Comparison of ENCODE assay signal across 8 cellular contexts in the genomic region with DNA sequence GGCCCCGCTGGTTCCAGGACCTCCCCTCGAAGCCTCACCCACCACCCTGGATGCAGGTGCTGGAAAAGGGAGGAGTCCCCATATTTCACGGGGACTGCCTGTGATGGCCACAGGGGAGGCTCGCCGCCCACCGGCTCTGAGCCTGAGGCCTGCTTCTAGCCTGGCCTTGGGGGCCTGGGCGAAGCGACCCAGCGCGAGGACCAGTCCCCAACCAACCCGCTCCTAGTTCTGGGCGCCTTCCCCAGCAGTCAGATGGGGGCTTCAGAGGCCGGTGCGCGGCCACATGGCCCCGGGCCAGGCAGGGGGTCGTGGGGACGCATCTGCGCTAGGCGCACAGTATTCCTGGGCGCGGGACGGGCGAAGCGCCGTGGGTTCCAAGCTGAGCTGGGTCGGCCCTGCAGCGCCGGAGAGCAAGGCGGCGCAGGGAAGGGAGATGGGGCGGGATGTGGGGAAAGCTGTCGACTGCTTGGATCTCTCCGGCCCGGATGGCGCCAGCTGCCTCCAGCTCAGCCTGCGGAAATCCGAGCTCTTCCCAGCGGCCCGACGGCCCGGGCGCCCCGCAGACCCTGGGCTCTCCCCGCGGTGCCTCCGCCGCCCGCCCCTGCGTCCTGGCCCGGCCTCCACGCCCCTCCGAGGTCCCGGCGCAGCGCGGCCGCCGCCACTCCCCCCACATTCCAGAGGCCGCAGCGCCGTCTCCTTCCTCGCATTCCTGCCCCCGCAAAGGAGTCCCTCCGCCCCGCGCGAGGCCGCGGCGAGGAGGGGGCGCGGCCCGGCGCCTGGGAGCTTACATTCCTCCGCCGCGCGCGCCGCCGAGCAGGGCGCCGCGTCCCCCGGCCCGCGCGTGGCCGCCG. TPM values are rescaled to one million over a fixed set of nuclear protein-coding genes. Genes with fewer than 3 reads are reported as not detected.
DNase-seq lines count a peak whose midpoint lies in the region; ATAC-seq and TF ChIP-seq lines count a peak whose summit lies in the region.

A gene (plus strand): TSS at position 788 of the 851 bp plus-strand sequence. CDS start 217 bp downstream, outside the sequence.

- H3K9ac ChIP-seq in iPS-15b (ENCODE audit: low read depth, low read length) (peak within 1 kb of the TSS; percentile 65), skeletal muscle satellite cell (ENCODE audit: low read depth, low read length) (peak within 1 kb of the TSS; percentile 92)

- no peaks in the 10 kb centered on the region for H3K36me3 ChIP-seq in brain microvascular endothelial cell (replicated peaks)
- H3K36me3 ChIP-seq in iPS-15b (ENCODE audit: control insufficient read depth, insufficient read depth, low read length), result no peaks in the 10 kb centered on the region
- H3K36me3 ChIP-seq in skeletal muscle satellite cell (ENCODE audit: insufficient read depth, low read length), result no peaks in the 10 kb centered on the region

- H3K27ac ChIP-seq in brain microvascular endothelial cell, result no peak within 1 kb of the TSS

- CTCF ChIA-PET in activated CD4-positive, alpha-beta T cell treated with anti-CD3 and anti-CD28 coated beads for 36 hours (lab: Charles Lee), result interaction anchor here (0.5 to 1.4 kb wide), 2 partner anchors 8 to 18 kb away, joined by 3 to 5 read pairs; no protein-coding TSS in a partner anchor

- TF ChIP-seq CTCF in brain microvascular endothelial cell (IDR thresholded peaks at IDR 0.05; ENCODE audit: low read depth, low read length, missing control alignments), result no peak

- no peaks in the 10 kb centered on the region for H3K9me3 Mint-ChIP-seq in T-helper 2 cell treated with Interferon-gamma antibody and Interleukin-4, amounts not matched to agents 5 μg/mL and 100 μg/mL, for 36 hours
- no peaks in the 10 kb centered on the region for H3K9me3 Mint-ChIP-seq in activated CD4-positive, alpha-beta T cell treated with anti-CD3 and anti-CD28 coated beads for 36 hours (ENCODE audit: low read depth)

- POLR2A ChIA-PET in activated CD4-positive, alpha-beta T cell treated with anti-CD3 and anti-CD28 coated beads for 36 hours (lab: Charles Lee), result no interaction called here

- peak within 1 kb of the TSS; percentile 99 for H3K4me2 ChIP-seq in skeletal muscle satellite cell (ENCODE audit: low read length)

- H3K27ac Mint-ChIP-seq in T-helper 2 cell treated with Interferon-gamma antibody and Interleukin-4, amounts not matched to agents 5 μg/mL and 100 μg/mL, for 36 hours, result no peak within 1 kb of the TSS
- H3K27ac Mint-ChIP-seq in activated CD4-positive, alpha-beta T cell treated with anti-CD3 and anti-CD28 coated beads for 36 hours, result no peak within 1 kb of the TSS

- peaks cover 47% of the 10 kb centered on the region for H3K27me3 Mint-ChIP-seq in T-helper 2 cell treated with Interferon-gamma antibody and Interleukin-4, amounts not matched to agents 5 μg/mL and 100 μg/mL, for 36 hours (ENCODE audit: low read depth)
- H3K27me3 Mint-ChIP-seq in activated CD4-positive, alpha-beta T cell treated with anti-CD3 and anti-CD28 coated beads for 36 hours, result peaks cover 38% of the 10 kb centered on the region

- no peaks in the 10 kb centered on the region for H3K36me3 Mint-ChIP-seq in T-helper 2 cell treated with Interferon-gamma antibody and Interleukin-4, amounts not matched to agents 5 μg/mL and 100 μg/mL, for 36 hours (ENCODE audit: low read depth)
- no peaks in the 10 kb centered on the region for H3K36me3 Mint-ChIP-seq in activated CD4-positive, alpha-beta T cell treated with anti-CD3 and anti-CD28 coated beads for 36 hours (ENCODE audit: low read depth)

- H3K4me3 ChIP-seq in brain microvascular endothelial cell (ENCODE audit: low read depth, low read length) (peak within 1 kb of the TSS; percentile 66), iPS-15b (ENCODE audit: low read depth, low read length) (peak within 1 kb of the TSS; percentile 77), skeletal muscle satellite cell (ENCODE audit: low read length) (peak within 1 kb of the TSS; percentile 91)

- H3K4me1 ChIP-seq in iPS-15b (ENCODE audit: control insufficient read depth, insufficient read depth, low read length) (peaks cover 4% of the 10 kb centered on the region), skeletal muscle satellite cell (ENCODE audit: control insufficient read depth, insufficient read depth, low read length) (peaks cover 12% of the 10 kb centered on the region)

- DNase-seq in T-helper 2 cell treated with Interferon-gamma antibody and Interleukin-4, amounts not matched to agents 5 μg/mL and 100 μg/mL, for 36 hours (ENCODE audit: low spot score), result no peak
- DNase-seq in T-helper 2 cell (no peak), brain microvascular endothelial cell (peak; percentile 64), NCI-H345 (lab: John Stamatoyannopoulos, UW) (no peak)
- no peak for DNase-seq in activated CD4-positive, alpha-beta T cell treated with anti-CD3 and anti-CD28 coated beads for 36 hours

- H3K27me3 ChIP-seq in brain microvascular endothelial cell (replicated peaks), result no peaks in the 10 kb centered on the region
- peaks cover 27% of the 10 kb centered on the region for H3K27me3 ChIP-seq in iPS-15b (ENCODE audit: control insufficient read depth, insufficient read depth, low read length)
- no peaks in the 10 kb centered on the region for H3K27me3 ChIP-seq in skeletal muscle satellite cell (ENCODE audit: control insufficient read depth, insufficient read depth, low read length)

- H3K4me1 Mint-ChIP-seq in T-helper 2 cell treated with Interferon-gamma antibody and Interleukin-4, amounts not matched to agents 5 μg/mL and 100 μg/mL, for 36 hours (ENCODE audit: low read depth), result no peaks in the 10 kb centered on the region
- peaks cover 5% of the 10 kb centered on the region for H3K4me1 Mint-ChIP-seq in activated CD4-positive, alpha-beta T cell treated with anti-CD3 and anti-CD28 coated beads for 36 hours

- intact Hi-C loops in activated CD4-positive, alpha-beta T cell treated with anti-CD3 and anti-CD28 coated beads for 36 hours (cut with DNase I, micrococcal nuclease), result no loop called here

- H3K4me3 Mint-ChIP-seq in T-helper 2 cell treated with Interferon-gamma antibody and Interleukin-4, amounts not matched to agents 5 μg/mL and 100 μg/mL, for 36 hours, result peak within 1 kb of the TSS; percentile 42
- no peak within 1 kb of the TSS for H3K4me3 Mint-ChIP-seq in activated CD4-positive, alpha-beta T cell treated with anti-CD3 and anti-CD28 coated beads for 36 hours

- in situ Hi-C loops in brain microvascular endothelial cell (cut with HindIII; ENCODE audit: low pct_ligation_motif_present, low sequenced_read_pairs), result no loop called here

- H3K9me3 ChIP-seq in iPS-15b (ENCODE audit: control insufficient read depth, insufficient read depth, low read length), result no peaks in the 10 kb centered on the region
- no peaks in the 10 kb centered on the region for H3K9me3 ChIP-seq in skeletal muscle satellite cell (replicated peaks; ENCODE audit: low read length)

- no peak for ATAC-seq in activated CD4-positive, alpha-beta T cell treated with anti-CD3 and anti-CD28 coated beads for 36 hours
- ATAC-seq in HG02610 (IDR thresholded peaks at IDR 0.05; ENCODE audit: unreplicated experiment), result no peak

RNA-seq across cellular contexts. Expression of the gene that starts here (rescaled TPM):
- 11.7 and 12.7 TPM in 2 replicates for total RNA-seq in skeletal muscle satellite cell (2012; rRNA removed)
- 1 to 10 TPM in 1 of 2 experiments, under 1 TPM in 1; 0.60 to 1.0 TPM for total RNA-seq in activated CD4-positive, alpha-beta T cell treated with anti-CD3 and anti-CD28 coated beads for 36 hours
